In genomic region chr10:86837663-86838062, GRCh38 we compare ENCODE assay signal across 27 cellular contexts.
DNase-seq lines count a peak whose midpoint lies in the region; ATAC-seq and TF ChIP-seq lines count a peak whose summit lies in the region.
"Had no signal": no experiment of that assay in that cellular context is flagged by ENCODE, and none has a peak within 500 bp of the region (broad histone marks: within the 10 kb centered on the region; RNA-seq: fewer than 3 reads in every experiment).

No MANE protein-coding gene starts in this region.

- no peaks in the 10 kb centered on the region for H3K9me3 Mint-ChIP-seq in GM23338
- H3K9me3 Mint-ChIP-seq: CD4-positive, alpha-beta T cell; H9; HFFc6; IgD-negative memory B cell had no signal

- H3K18ac ChIP-seq in mesendoderm (ENCODE audit: low read length) (no peak overlapping the region), neuronal stem cell (ENCODE audit: low read length) (no peak overlapping the region)

- H3K79me1 ChIP-seq in mesendoderm (ENCODE audit: low read length) (peaks cover 5% of the 10 kb centered on the region), neuronal stem cell (ENCODE audit: low read depth, low read length) (peaks cover 2% of the 10 kb centered on the region)

- H3K14ac ChIP-seq in neuronal stem cell (ENCODE audit: low read length) = no peak overlapping the region

- H3K56ac ChIP-seq in mesendoderm (ENCODE audit: low read length) = no peak overlapping the region

- no peak overlapping the region for H2BK12ac ChIP-seq in neuronal stem cell (ENCODE audit: low read length)

- H3K23ac ChIP-seq in mesendoderm (ENCODE audit: low read length) (no peak overlapping the region), neuronal stem cell (ENCODE audit: low read depth, low read length, poor library complexity) (no peak overlapping the region)

- H3K4me2 ChIP-seq in GM23338 = no peak overlapping the region
- H3K4me2 ChIP-seq in mesendoderm (ENCODE audit: low read length) = no peak overlapping the region
- H3K4me2 ChIP-seq in neuronal stem cell (ENCODE audit: insufficient read depth, low read length, poor library complexity, severe bottlenecking) = no peak overlapping the region
- H3K4me2 ChIP-seq: A549; BLaER1 treated with 17β-estradiol and CSF1 and Interleukin-3, amounts not matched to agents 10 nM and 100 nM; KMS-11; PC-9 had no signal

- H2AFZ ChIP-seq in GM23338 (no peak overlapping the region), neuronal stem cell (ENCODE audit: low read length) (no peak overlapping the region)
- H2AFZ ChIP-seq: PC-9 had no signal

- H3F3A ChIP-seq in GM23338 (replicated peaks; ENCODE audit: low read depth) = no peaks in the 10 kb centered on the region

- H3K27ac ChIP-seq in GM23338 (ENCODE audit: low read depth) (no peak overlapping the region), HUES64 (ENCODE audit: low read depth, low read length) (peak overlapping the region; percentile 8; the same call in 1 of the 2 replicates), mesendoderm (ENCODE audit: low read depth, low read length) (no peak overlapping the region), neuronal stem cell (replicated peaks; ENCODE audit: low read length) (no peak overlapping the region)
- H3K27ac ChIP-seq: A549; BLaER1 treated with 17β-estradiol and CSF1 and Interleukin-3, amounts not matched to agents 10 nM and 100 nM; KMS-11; PC-9; SJCRH30 had no signal

- H4K8ac ChIP-seq in mesendoderm (ENCODE audit: low read depth, low read length) (no peak overlapping the region), neuronal stem cell (ENCODE audit: low read depth, low read length) (no peak overlapping the region)

- no peak for TF ChIP-seq CTCF in GM23338 (conservative IDR thresholded peaks at IDR 0.05; ENCODE audit: low read depth in 2 of 2)

- H2BK120ac ChIP-seq in mesendoderm (ENCODE audit: low read depth, low read length) = no peak overlapping the region
- H2BK120ac ChIP-seq in neuronal stem cell (ENCODE audit: low read depth, low read length) = no peak overlapping the region

- H3K27ac Mint-ChIP-seq in GM23338 = no peak overlapping the region
- H3K27ac Mint-ChIP-seq: CD4-positive, alpha-beta T cell; H9; HFFc6; IgD-negative memory B cell had no signal

- no peak overlapping the region for H3K4ac ChIP-seq in mesendoderm (ENCODE audit: low read depth, low read length)
- no peak overlapping the region for H3K4ac ChIP-seq in neuronal stem cell (ENCODE audit: low read length)

- DNase-seq in GM23338 (ENCODE audit: low spot score) (peak; percentile 64), mesendoderm (peak; percentile 58), neuronal stem cell (ENCODE audit: low spot score) (peak; percentile 32), NCI-H2081 treated with DMSO at 0.1 percent for 48 hours (lab: John Stamatoyannopoulos, UW) (no peak), MG63 (no peak)
- DNase-seq: AML-193; CD4-positive, alpha-beta T cell; H9; HFFc6; NCI-H1092 treated with DMSO at 0.1 percent for 48 hours; NCI-H1436; NCI-H187; NCI-H2107; NCI-H446 treated with DMSO at 0.1 percent for 48 hours; NCI-H526; NCI-H82; NK-92 treated with Interleukin-12 subunit alpha and Interleukin-12 subunit beta, amount 100 ng/mL, for 24 hours; PC-9 had no signal

- no peaks in the 10 kb centered on the region for H3K9me2 ChIP-seq in GM23338 (ENCODE audit: insufficient read depth)

- no peak overlapping the region for H3K4me3 ChIP-seq in GM23338
- H3K4me3 ChIP-seq in HUES64 (ENCODE audit: low read length) = no peak overlapping the region
- no peak overlapping the region for H3K4me3 ChIP-seq in mesendoderm (ENCODE audit: low read length)
- no peak overlapping the region for H3K4me3 ChIP-seq in neuronal stem cell (ENCODE audit: low read length in 2 of 2)
- H3K4me3 ChIP-seq in MG63 = no peak overlapping the region
- H3K4me3 ChIP-seq: A549; BLaER1 treated with 17β-estradiol and CSF1 and Interleukin-3, amounts not matched to agents 10 nM and 100 nM; PC-9; SJCRH30 had no signal

- ATAC-seq in GM23338 = peak; percentile 88
- ATAC-seq in GM21381 (IDR thresholded peaks at IDR 0.05; ENCODE audit: unreplicated experiment) = no peak
- ATAC-seq: A549, Right ventricle myocardium inferior, SK-N-SH treated with all-trans-retinoic acid at 6 μM for 48 hours had no signal

- H3K27me3 ChIP-seq in GM23338 (ENCODE audit: insufficient read depth) (no peaks in the 10 kb centered on the region), HUES64 (ENCODE audit: insufficient read depth, low read length) (no peaks in the 10 kb centered on the region), mesendoderm (ENCODE audit: insufficient read depth, low read length, poor library complexity) (peaks cover 2% of the 10 kb centered on the region), neuronal stem cell (ENCODE audit: control insufficient read depth in 3 of 3, insufficient read depth in 3 of 3, low read depth in 1 of 3, low read length in 3 of 3) (no peaks in the 10 kb centered on the region), MG63 (no peaks in the 10 kb centered on the region)
- H3K27me3 ChIP-seq: BLaER1 treated with 17β-estradiol and CSF1 and Interleukin-3, amounts not matched to agents 10 nM and 100 nM; SJCRH30 had no signal

- no peak overlapping the region for H4K5ac ChIP-seq in mesendoderm (ENCODE audit: low read length)

- H4K20me1 ChIP-seq in GM23338 (replicated peaks; ENCODE audit: insufficient read depth) = peaks cover 43% of the 10 kb centered on the region
- H4K20me1 ChIP-seq: BLaER1 treated with 17β-estradiol and CSF1 and Interleukin-3, amounts not matched to agents 10 nM and 100 nM had no signal

- H3K4me1 ChIP-seq in GM23338 (ENCODE audit: insufficient read depth) = peaks cover 60% of the 10 kb centered on the region
- peaks cover 49% of the 10 kb centered on the region for H3K4me1 ChIP-seq in HUES64 (ENCODE audit: insufficient read depth, low read length)
- peaks cover 28% of the 10 kb centered on the region for H3K4me1 ChIP-seq in mesendoderm (ENCODE audit: control insufficient read depth, low read depth, low read length)
- peaks cover 0 to 5% of the 10 kb centered on the region in 2 donors for H3K4me1 ChIP-seq in neuronal stem cell (ENCODE audit: control insufficient read depth in 2 of 2, insufficient read depth in 1 of 2, low read depth in 1 of 2, low read length in 2 of 2)
- H3K4me1 ChIP-seq: A549; BLaER1 treated with 17β-estradiol and CSF1 and Interleukin-3, amounts not matched to agents 10 nM and 100 nM; SJCRH30 had no signal

- WGBS in HUES64 = 40% methylated on average over 7 of the region's 7 CpGs
- WGBS in mesendoderm (ENCODE audit: extremely low coverage, insufficient coverage, low lambda C conversion rate) = no CpG with 5 or more reads among the region's 7 CpGs
- WGBS in neuronal stem cell (ENCODE audit: extremely low coverage in 2 of 2, insufficient read length in 2 of 2, insufficient replicate concordance in 1 of 2), 2 donors = no CpG with 5 or more reads among the region's 7 CpGs

- no peak overlapping the region for H4K91ac ChIP-seq in neuronal stem cell (ENCODE audit: low read depth, low read length, poor library complexity)

- H3K9me3 ChIP-seq in HUES64 (ENCODE audit: insufficient read depth, low read depth, low read length) (no peaks in the 10 kb centered on the region), neuronal stem cell (replicated peaks in 1 of 2; ENCODE audit: control insufficient read depth in 2 of 2, insufficient read depth in 1 of 2, low read depth in 1 of 2, low read length in 2 of 2) (no peaks in the 10 kb centered on the region), MG63 (no peaks in the 10 kb centered on the region)
- H3K9me3 ChIP-seq: A549; BLaER1 treated with 17β-estradiol and CSF1 and Interleukin-3, amounts not matched to agents 10 nM and 100 nM; SJCRH30 had no signal

- no peaks in the 10 kb centered on the region for H3K36me3 ChIP-seq in GM23338 (ENCODE audit: insufficient read depth)
- H3K36me3 ChIP-seq in HUES64 (ENCODE audit: insufficient read depth, low read length) = peaks cover 41% of the 10 kb centered on the region
- H3K36me3 ChIP-seq in mesendoderm (ENCODE audit: control insufficient read depth, insufficient read depth, low read length) = no peaks in the 10 kb centered on the region
- peaks cover 2 to 41% of the 10 kb centered on the region in 2 donors for H3K36me3 ChIP-seq in neuronal stem cell (replicated peaks in 1 of 2; ENCODE audit: control insufficient read depth in 2 of 2, insufficient read depth in 2 of 2, low read length in 2 of 2)
- peaks cover 5% of the 10 kb centered on the region; the same call in 1 of the 2 replicates for H3K36me3 ChIP-seq in MG63
- H3K36me3 ChIP-seq: BLaER1 treated with 17β-estradiol and CSF1 and Interleukin-3, amounts not matched to agents 10 nM and 100 nM had no signal

- H2AK5ac ChIP-seq in mesendoderm (ENCODE audit: low read length) (no peak overlapping the region), neuronal stem cell (ENCODE audit: low read depth, low read length) (no peak overlapping the region)

- peaks cover 15% of the 10 kb centered on the region; the same call in 2 of the 3 replicates for H3K36me3 Mint-ChIP-seq in GM23338 (ENCODE audit: low read depth)

- H3K9ac ChIP-seq in HUES64 (ENCODE audit: low read depth, low read length) = no peak overlapping the region
- peak overlapping the region; percentile 2 for H3K9ac ChIP-seq in mesendoderm (ENCODE audit: low read length)
- no peak overlapping the region for H3K9ac ChIP-seq in neuronal stem cell (ENCODE audit: low read depth, low read length, poor library complexity)
- H3K9ac ChIP-seq: BLaER1 treated with 17β-estradiol and CSF1 and Interleukin-3, amounts not matched to agents 10 nM and 100 nM; KMS-11 had no signal

- peaks cover 4% of the 10 kb centered on the region for H3K27me3 Mint-ChIP-seq in GM23338 (ENCODE audit: insufficient read depth, low read depth, poor library complexity)
- H3K27me3 Mint-ChIP-seq: CD4-positive, alpha-beta T cell; IgD-negative memory B cell had no signal

- peaks cover 100% of the 10 kb centered on the region for H3K79me2 ChIP-seq in GM23338 (replicated peaks; ENCODE audit: insufficient read depth)
- peaks cover 61% of the 10 kb centered on the region for H3K79me2 ChIP-seq in mesendoderm (ENCODE audit: control insufficient read depth, insufficient read depth, low read length)

- no peak overlapping the region for H3K4me3 Mint-ChIP-seq in GM23338
- H3K4me3 Mint-ChIP-seq: CD4-positive, alpha-beta T cell; H9; HFFc6; IgD-negative memory B cell had no signal

- H2BK15ac ChIP-seq in mesendoderm (replicated peaks; ENCODE audit: low read depth) = no peak overlapping the region
- H2BK15ac ChIP-seq in neuronal stem cell (ENCODE audit: low read length) = no peak overlapping the region

- H2BK5ac ChIP-seq in mesendoderm (ENCODE audit: low read length) (no peak overlapping the region), neuronal stem cell (ENCODE audit: low read length) (no peak overlapping the region)

- H3K4me1 Mint-ChIP-seq in GM23338 = peaks cover 67% of the 10 kb centered on the region

TF ChIP-seq in GM23338, 12 proteins besides CTCF, POLR2A, EP300 and RAD21 (continues in another document):
- TF ChIP-seq EZH2 (IDR thresholded peaks at IDR 0.05; ENCODE audit: low read depth, unreplicated experiment) = no peak
- no peak for TF ChIP-seq NANOG (IDR thresholded peaks at IDR 0.05; ENCODE audit: borderline replicate concordance)
- no peak for TF ChIP-seq POLR2AphosphoS5 (IDR thresholded peaks at IDR 0.05; ENCODE audit: low read depth)

Comparison
In these comparisons a context has a peak if more than half of its experiments do, and no peak if none do; other contexts are left out.
1. DNase-seq: peak in GM23338 (single experiment), mesendoderm (single experiment) and neuronal stem cell (single experiment); none in NCI-H2081 treated with DMSO at 0.1 percent for 48 hours (single experiment) and MG63 (single experiment).